Comparison of ENCODE assay signal across 8 cellular contexts in genomic region chr1:63523738-63524137, GRCh38. TPM values are rescaled to one million over a fixed set of nuclear protein-coding genes. Genes with fewer than 3 reads are reported as not detected.
DNase-seq lines count a peak whose midpoint lies in the region; ATAC-seq and TF ChIP-seq lines count a peak whose summit lies in the region.

No MANE protein-coding gene starts in this region.

- H3K9ac ChIP-seq in skeletal muscle tissue (ENCODE audit: low read depth in 1 of 3, low read length in 3 of 3), result peak overlapping the region; percentile 84 to 95 (median 90)

- ATAC-seq in GM19324 (IDR thresholded peaks at IDR 0.05; ENCODE audit: low FRiP score, unreplicated experiment) (peak; percentile 21), HG03175 (IDR thresholded peaks at IDR 0.05; ENCODE audit: unreplicated experiment) (peak; percentile 23), left ventricle myocardium superior (peak; percentile 69)
- peak; percentile 14 for ATAC-seq in activated CD8-positive, alpha-beta T cell treated with anti-CD3 and anti-CD28 coated beads for 36 hours

- no peak for DNase-seq in CD8-positive, alpha-beta memory T cell
- no peak for DNase-seq in activated CD8-positive, alpha-beta T cell treated with anti-CD3 and anti-CD28 coated beads for 36 hours
- DNase-seq in left ventricle myocardium superior (no peak), occipital lobe (lab: John Stamatoyannopoulos, UW) (no peak), A172 (ENCODE audit: low spot score) (no peak)

- POLR2A ChIA-PET in CD8-positive, alpha-beta memory T cell (lab: Charles Lee), result no interaction called here
- POLR2A ChIA-PET in activated CD8-positive, alpha-beta T cell treated with anti-CD3 and anti-CD28 coated beads for 36 hours (lab: Charles Lee), result interaction anchor here (0.8 to 1.3 kb wide), 3 partner anchors 8 to 199 kb away, joined by 3 read pairs; no protein-coding TSS in a partner anchor

- H3K4me3 ChIP-seq in CD8-positive, alpha-beta memory T cell (ENCODE audit: low read length), result peak overlapping the region; percentile 92
- peak overlapping the region; percentile 92 to 100 (median 96) for H3K4me3 ChIP-seq in skeletal muscle tissue (ENCODE audit: low read length in 3 of 3)

- peaks cover 0 to 2% of the 10 kb centered on the region in 2 donors for H3K27me3 Mint-ChIP-seq in CD8-positive, alpha-beta memory T cell
- no peaks in the 10 kb centered on the region for H3K27me3 Mint-ChIP-seq in activated CD8-positive, alpha-beta T cell treated with anti-CD3 and anti-CD28 coated beads for 36 hours

- no peak for TF ChIP-seq CTCF in activated CD8-positive, alpha-beta T cell treated with anti-CD3 and anti-CD28 coated beads for 36 hours (IDR thresholded peaks at IDR 0.05)

- peak overlapping the region; percentile 90 to 100 (median 96) for H3K4me3 Mint-ChIP-seq in CD8-positive, alpha-beta memory T cell
- peak overlapping the region; percentile 84 for H3K4me3 Mint-ChIP-seq in activated CD8-positive, alpha-beta T cell treated with anti-CD3 and anti-CD28 coated beads for 36 hours

- H3K9me3 Mint-ChIP-seq in CD8-positive, alpha-beta memory T cell, result no peaks in the 10 kb centered on the region
- H3K9me3 Mint-ChIP-seq in activated CD8-positive, alpha-beta T cell treated with anti-CD3 and anti-CD28 coated beads for 36 hours, result no peaks in the 10 kb centered on the region

- H3K27ac ChIP-seq in CD8-positive, alpha-beta memory T cell (ENCODE audit: low read depth, low read length), result peak overlapping the region; percentile 95
- H3K27ac ChIP-seq in skeletal muscle tissue (ENCODE audit: low read depth, low read length), result peak overlapping the region; percentile 89

- no peaks in the 10 kb centered on the region for H3K27me3 ChIP-seq in CD8-positive, alpha-beta memory T cell (ENCODE audit: insufficient read depth, low read length, poor library complexity, severe bottlenecking)
- no peaks in the 10 kb centered on the region for H3K27me3 ChIP-seq in skeletal muscle tissue (ENCODE audit: control insufficient read depth in 3 of 3, insufficient read depth in 3 of 3, low read length in 3 of 3)

- CTCF ChIA-PET in CD8-positive, alpha-beta memory T cell (lab: Charles Lee), result no interaction called here
- CTCF ChIA-PET in activated CD8-positive, alpha-beta T cell treated with anti-CD3 and anti-CD28 coated beads for 36 hours (lab: Charles Lee), result interaction anchor here (1.2 kb wide), 1 partner anchor 8 kb away, joined by 4 read pairs; no protein-coding TSS in a partner anchor

- intact Hi-C loops in activated CD8-positive, alpha-beta T cell treated with anti-CD3 and anti-CD28 coated beads for 36 hours (cut with micrococcal nuclease), result loop anchor here (10.0 kb wide), 1 partner anchor 199 kb away; the partner anchor contains the start of gene FOXD3
- intact Hi-C loops in left ventricle myocardium superior (cut with micrococcal nuclease), result no loop called here

- H3K27ac Mint-ChIP-seq in CD8-positive, alpha-beta memory T cell, result peak overlapping the region; percentile 93 to 99 (median 96)
- peak overlapping the region; percentile 98 for H3K27ac Mint-ChIP-seq in activated CD8-positive, alpha-beta T cell treated with anti-CD3 and anti-CD28 coated beads for 36 hours

- peaks cover 0 to 32% (median 10%) of the 10 kb centered on the region in 3 donors for H3K36me3 Mint-ChIP-seq in CD8-positive, alpha-beta memory T cell
- peaks cover 5% of the 10 kb centered on the region for H3K36me3 Mint-ChIP-seq in activated CD8-positive, alpha-beta T cell treated with anti-CD3 and anti-CD28 coated beads for 36 hours (ENCODE audit: low read depth)

- no peaks in the 10 kb centered on the region for H3K36me3 ChIP-seq in CD8-positive, alpha-beta memory T cell (ENCODE audit: insufficient read depth, low read length)
- H3K36me3 ChIP-seq in skeletal muscle tissue (ENCODE audit: control insufficient read depth in 3 of 3, insufficient read depth in 3 of 3, low read length in 3 of 3), result peaks cover 0 to 11% (median 0%) of the 10 kb centered on the region in 3 donors

- H3K4me1 ChIP-seq in CD8-positive, alpha-beta memory T cell (ENCODE audit: insufficient read depth, low read length), result peaks cover 22% of the 10 kb centered on the region
- H3K4me1 ChIP-seq in skeletal muscle tissue (ENCODE audit: control insufficient read depth in 3 of 3, insufficient read depth in 3 of 3, low read length in 3 of 3), result peaks cover 5 to 18% (median 18%) of the 10 kb centered on the region in 3 donors

- no peaks in the 10 kb centered on the region for H3K9me3 ChIP-seq in CD8-positive, alpha-beta memory T cell (ENCODE audit: low read length)
- H3K9me3 ChIP-seq in skeletal muscle tissue (ENCODE audit: control insufficient read depth in 3 of 3, low read length in 3 of 3), result no peaks in the 10 kb centered on the region

- peaks cover 18 to 37% (median 31%) of the 10 kb centered on the region in 3 donors for H3K4me1 Mint-ChIP-seq in CD8-positive, alpha-beta memory T cell
- peaks cover 23% of the 10 kb centered on the region for H3K4me1 Mint-ChIP-seq in activated CD8-positive, alpha-beta T cell treated with anti-CD3 and anti-CD28 coated beads for 36 hours (ENCODE audit: low read depth)

RNA-seq across cellular contexts. Expression of gene EFCAB7, which starts 0.4 kb away (rescaled TPM):
- 1 to 10 TPM; 6.7 to 7.4 TPM for total RNA-seq in CD8-positive, alpha-beta memory T cell
- 4.5 TPM for polyA plus RNA-seq in CD8-positive, alpha-beta memory T cell
- 1 to 10 TPM; 6.1 to 6.8 TPM for total RNA-seq in activated CD8-positive, alpha-beta T cell treated with anti-CD3 and anti-CD28 coated beads for 36 hours
- 8.0 TPM for total RNA-seq in left ventricle myocardium superior
- total RNA-seq in skeletal muscle tissue, result 4.7 TPM
- 51.5 TPM for total RNA-seq in occipital lobe
- 10.0 and 10.1 TPM in 2 replicates for total RNA-seq in A172 (2014; rRNA removed; shearing (Covaris generic))

RNA-seq across cellular contexts. Expression of gene ITGB3BP, which starts 0.7 kb away (rescaled TPM):
- 10 to 100 TPM; 45.0 to 49.0 TPM for total RNA-seq in CD8-positive, alpha-beta memory T cell
- polyA plus RNA-seq in CD8-positive, alpha-beta memory T cell, result 25.0 TPM
- 10 to 100 TPM; 76.6 to 86.6 TPM for total RNA-seq in activated CD8-positive, alpha-beta T cell treated with anti-CD3 and anti-CD28 coated beads for 36 hours
- total RNA-seq in left ventricle myocardium superior, result 12.0 TPM
- 14.1 TPM for total RNA-seq in skeletal muscle tissue
- total RNA-seq in occipital lobe, result 36.8 TPM
- 43.9 and 55.1 TPM in 2 replicates for total RNA-seq in A172 (2014; rRNA removed; shearing (Covaris generic))

Comparison
In these comparisons a context has a peak if more than half of its experiments do, and no peak if none do; other contexts are left out.
1. ATAC-seq: peak in every context shown above with its lines; median percentile 69 in left ventricle myocardium superior; 23 in HG03175; 21 in GM19324; 14 in activated CD8-positive, alpha-beta T cell treated with anti-CD3 and anti-CD28 coated beads for 36 hours.